In genomic region chr19:48674216-48674809, GRCh38 we compare ENCODE assay signal across 24 cellular contexts. TPM values are rescaled to one million over a fixed set of nuclear protein-coding genes. Genes with fewer than 3 reads are reported as not detected.
A peak's percentile ranks its signal among the peaks of the same experiment; 100 is the strongest.
DNase-seq lines count a peak whose midpoint lies in the region; ATAC-seq and TF ChIP-seq lines count a peak whose summit lies in the region.
"Had no signal": no experiment of that assay in that cellular context is flagged by ENCODE, and none has a peak within 500 bp of the region (broad histone marks: within the 10 kb centered on the region; RNA-seq: fewer than 3 reads in every experiment).

No MANE protein-coding gene starts in this region.

- peak overlapping the region; percentile 29 for H4K8ac ChIP-seq in neuronal stem cell (ENCODE audit: low read depth, low read length)

- H2AFZ ChIP-seq in neuronal stem cell (ENCODE audit: low read length): no peak overlapping the region

- H3K4me1 ChIP-seq in ES-I3 (ENCODE audit: insufficient read depth, low read length): peaks cover 17% of the 10 kb centered on the region
- peaks cover 32% of the 10 kb centered on the region for H3K4me1 ChIP-seq in HUES6 (ENCODE audit: control insufficient read depth, insufficient read depth, low read length)
- peaks cover 12 to 13% of the 10 kb centered on the region in 2 donors for H3K4me1 ChIP-seq in neuronal stem cell (ENCODE audit: control insufficient read depth in 2 of 2, insufficient read depth in 1 of 2, low read depth in 1 of 2, low read length in 2 of 2)
- H3K4me1 ChIP-seq: SJSA1 had no signal

- H2BK120ac ChIP-seq in neuronal stem cell (ENCODE audit: low read depth, low read length): no peak overlapping the region

- H3K9me3 ChIP-seq in ES-I3 (ENCODE audit: control insufficient read depth, insufficient read depth, low read length): no peaks in the 10 kb centered on the region
- H3K9me3 ChIP-seq in HUES6 (ENCODE audit: control insufficient read depth, insufficient read depth, low read depth, low read length): 0 out of 2 replicates have a peak, but pooled peaks cover 3% of the 10 kb centered on the region
- H3K9me3 ChIP-seq in neuronal stem cell (replicated peaks in 1 of 2; ENCODE audit: control insufficient read depth in 2 of 2, insufficient read depth in 1 of 2, low read depth in 1 of 2, low read length in 2 of 2): peaks cover 0 to 2% of the 10 kb centered on the region in 2 donors
- H3K9me3 ChIP-seq: SJSA1 had no signal

- H3K9ac ChIP-seq in ES-I3 (ENCODE audit: low read depth, low read length): peak overlapping the region; percentile 25; the same call in 1 of the 2 replicates
- no peak overlapping the region for H3K9ac ChIP-seq in HUES6 (ENCODE audit: low read length)
- H3K9ac ChIP-seq in neuronal stem cell (ENCODE audit: low read depth, low read length, poor library complexity): no peak overlapping the region

- H4K91ac ChIP-seq in neuronal stem cell (ENCODE audit: low read depth, low read length, poor library complexity): no peak overlapping the region

- intact Hi-C loops in dorsolateral prefrontal cortex (cut with DNase I): no loop called here

- no peak overlapping the region for H3K14ac ChIP-seq in neuronal stem cell (ENCODE audit: low read length)

- no peak overlapping the region for H3K4ac ChIP-seq in neuronal stem cell (ENCODE audit: low read length)

- no peak overlapping the region for H3K23ac ChIP-seq in neuronal stem cell (ENCODE audit: low read depth, low read length, poor library complexity)

- H3K27me3 ChIP-seq in HUES6 (ENCODE audit: control insufficient read depth, insufficient read depth, low read length): peaks cover 21% of the 10 kb centered on the region
- peaks cover 0 to 15% (median 6%) of the 10 kb centered on the region in 3 experiments for H3K27me3 ChIP-seq in neuronal stem cell (ENCODE audit: control insufficient read depth in 3 of 3, insufficient read depth in 3 of 3, low read depth in 1 of 3, low read length in 3 of 3)
- no peaks in the 10 kb centered on the region for H3K27me3 ChIP-seq in dorsolateral prefrontal cortex
- H3K27me3 ChIP-seq: SJSA1 had no signal

- DNase-seq in epidermal melanocyte (ENCODE audit: insufficient read length, low spot score) (peak; percentile 14), neuronal stem cell (ENCODE audit: low spot score) (no peak), NCI-H187 (lab: John Stamatoyannopoulos, UW) (no peak), dorsolateral prefrontal cortex (no peak)
- DNase-seq in activated CD4-positive, alpha-beta T cell treated with anti-CD3 and anti-CD28 coated beads for 48 hours: no peak
- DNase-seq: ACHN; AML-193; Calu3; CD4-positive, CD25-positive, alpha-beta regulatory T cell; DMS79; IMR-90; Kasumi-1; MM.1S; NCI-H1092 treated with DMSO at 0.1 percent for 48 hours; NCI-H1694; NCI-H69; PC-3 had no signal

- H2BK15ac ChIP-seq in neuronal stem cell (ENCODE audit: low read length): peak overlapping the region; percentile 40

- H2BK12ac ChIP-seq in neuronal stem cell (ENCODE audit: low read length): no peak overlapping the region

- peak overlapping the region; percentile 71 for H2AK5ac ChIP-seq in neuronal stem cell (ENCODE audit: low read depth, low read length)

- ATAC-seq in HG02763 (IDR thresholded peaks at IDR 0.05; ENCODE audit: unreplicated experiment): no peak

- H3K4me2 ChIP-seq in neuronal stem cell (ENCODE audit: insufficient read depth, low read length, poor library complexity, severe bottlenecking): no peak overlapping the region

- peak overlapping the region; percentile 73 for H3K18ac ChIP-seq in neuronal stem cell (ENCODE audit: low read length)

- H3K27ac ChIP-seq in HUES6 (ENCODE audit: low read depth, low read length): no peak overlapping the region
- no peak overlapping the region for H3K27ac ChIP-seq in neuronal stem cell (replicated peaks; ENCODE audit: low read length)
- H3K27ac ChIP-seq in dorsolateral prefrontal cortex: peak overlapping the region in 7 of 59 donors; percentile 47 to 86 (median 82)
- H3K27ac ChIP-seq: RWPE1, SJSA1 had no signal

- no CpG with 5 or more reads among the region's 19 CpGs for WGBS in neuronal stem cell (ENCODE audit: extremely low coverage in 2 of 2, insufficient read length in 2 of 2, insufficient replicate concordance in 1 of 2), 2 donors

- H3K36me3 ChIP-seq in ES-I3 (ENCODE audit: insufficient read depth, low read length): no peaks in the 10 kb centered on the region
- no peaks in the 10 kb centered on the region for H3K36me3 ChIP-seq in HUES6 (ENCODE audit: control insufficient read depth, insufficient read depth, low read length)
- no peaks in the 10 kb centered on the region for H3K36me3 ChIP-seq in neuronal stem cell (replicated peaks in 1 of 2; ENCODE audit: control insufficient read depth in 2 of 2, insufficient read depth in 2 of 2, low read length in 2 of 2)
- H3K36me3 ChIP-seq: SJSA1 had no signal

- H3K79me1 ChIP-seq in neuronal stem cell (ENCODE audit: low read depth, low read length): peaks cover 1% of the 10 kb centered on the region

- H3K4me3 ChIP-seq in HUES6 (ENCODE audit: low read depth, low read length) (peak overlapping the region; percentile 28), neuronal stem cell (ENCODE audit: low read length in 2 of 2) (no peak overlapping the region), dorsolateral prefrontal cortex (no peak overlapping the region)
- H3K4me3 ChIP-seq: GM12878, SJSA1 had no signal

- peak overlapping the region; percentile 43 for H2BK5ac ChIP-seq in neuronal stem cell (ENCODE audit: low read length)

- TF ChIP-seq CTCF in dorsolateral prefrontal cortex (IDR thresholded peaks at IDR 0.05 in 54 of 56, conservative IDR thresholded peaks at IDR 0.05 in 2 of 56; ENCODE audit: low read depth in 1 of 56, partially characterized antibody in 56 of 56): no peak

RNA-seq across cellular contexts. Expression of gene NTN5, which starts 1.5 kb away (rescaled TPM):
- polyA plus RNA-seq in neuronal stem cell (2013, experiment 1 of 2): 1.2 TPM
- polyA plus RNA-seq in neuronal stem cell (2013, experiment 2 of 2): 1.3 TPM
- 1 to 10 TPM in 119 of 120 experiments, under 1 TPM in 1; 0.78 to 8.6 (median 2.9) TPM for total RNA-seq in dorsolateral prefrontal cortex
- total RNA-seq: GM12878, IMR-90, SJSA1 had no signal

RNA-seq across cellular contexts. Expression of gene FUT2, which starts 21.5 kb away (rescaled TPM):
- polyA plus RNA-seq in neuronal stem cell (2013, experiment 1 of 2): 0.06 TPM
- polyA plus RNA-seq in neuronal stem cell (2013, experiment 2 of 2): 0.21 TPM
- 1 to 10 TPM in 27 of 120 experiments, under 1 TPM in 49, not detected in 44; 0.14 to 6.4 (median 0.68) TPM for total RNA-seq in dorsolateral prefrontal cortex
- total RNA-seq: CD4-positive, CD25-positive, alpha-beta regulatory T cell; GM12878; H4; IMR-90; SJSA1 had no signal
- polyA plus RNA-seq: IMR-90 had no signal

RNA-seq across cellular contexts. Expression of gene CA11, which starts 28.3 kb away (rescaled TPM):
- polyA plus RNA-seq in neuronal stem cell (2013, experiment 1 of 2): 117 TPM
- 126 TPM for polyA plus RNA-seq in neuronal stem cell (2013, experiment 2 of 2)
- total RNA-seq in dorsolateral prefrontal cortex: 100 to 1,000 TPM; 107 to 396 (median 272) TPM
- total RNA-seq: SJSA1 had no signal

RNA-seq across cellular contexts. Expression of gene DBP, which starts 37.1 kb away (rescaled TPM):
- polyA plus RNA-seq in neuronal stem cell (2013, experiment 1 of 2): 17.9 TPM
- 16.7 TPM for polyA plus RNA-seq in neuronal stem cell (2013, experiment 2 of 2)
- 10 to 100 TPM; 24.9 to 77.5 (median 41.6) TPM for total RNA-seq in dorsolateral prefrontal cortex

RNA-seq across cellular contexts. Expression of gene MAMSTR, which starts 45.2 kb away (rescaled TPM):
- polyA plus RNA-seq in neuronal stem cell (2013, experiment 1 of 2): 1.1 TPM
- 0.90 TPM for polyA plus RNA-seq in neuronal stem cell (2013, experiment 2 of 2)
- 10 to 100 TPM in 3 of 120 experiments, 1 to 10 TPM in 117; 3.4 to 11.4 (median 6.3) TPM for total RNA-seq in dorsolateral prefrontal cortex
